Comparison of ENCODE assay signal across 21 cellular contexts in genomic region chrX:63453571-63453970, GRCh38.
DNase-seq lines count a peak whose midpoint lies in the region; ATAC-seq, FAIRE-seq and TF ChIP-seq lines count a peak whose summit lies in the region.
"Had no signal": no experiment of that assay in that cellular context is flagged by ENCODE, and none has a peak within 500 bp of the region (broad histone marks: within the 10 kb centered on the region; RNA-seq: fewer than 3 reads in every experiment).

No MANE protein-coding gene starts in this region.

- TF ChIP-seq RAD21 in HepG2 (CRISPR knock-in tag; IDR thresholded peaks at IDR 0.05) = no peak

- H2AK5ac ChIP-seq in trophoblast cell (ENCODE audit: low read length) = no peak overlapping the region

- no peak for TF ChIP-seq POLR2A in HepG2 (IDR thresholded peaks at IDR 0.05; ENCODE audit: insufficient read depth in 1 of 2, low read depth in 2 of 2, low read length in 2 of 2)
- no peak for TF ChIP-seq POLR2A in right lobe of liver (IDR thresholded peaks at IDR 0.05)

- peak overlapping the region; percentile 47 for H3K18ac ChIP-seq in trophoblast cell (ENCODE audit: low read length)

- POLR2A ChIA-PET in HepG2 (lab: Yijun Ruan, JAX) = no interaction called here

- TF ChIP-seq CTCF in HepG2 (CRISPR knock-in tag; IDR thresholded peaks at IDR 0.05) (no peak), right lobe of liver (IDR thresholded peaks at IDR 0.05) (no peak), bronchial epithelial cell (IDR thresholded peaks at IDR 0.05; ENCODE audit: insufficient read depth, low read length, severe bottlenecking) (no peak), osteoblast (IDR thresholded peaks at IDR 0.05; ENCODE audit: extremely low read depth, low read depth, low read length) (no peak)

- no peak overlapping the region for H2AFZ ChIP-seq in HepG2 (ENCODE audit: low read length)
- no peak overlapping the region for H2AFZ ChIP-seq in trophoblast cell (ENCODE audit: insufficient read depth, low read length, poor library complexity)
- no peak overlapping the region for H2AFZ ChIP-seq in osteoblast (ENCODE audit: low read length)

- H4K20me1 ChIP-seq in HepG2 (ENCODE audit: insufficient read depth, low read length) = no peaks in the 10 kb centered on the region
- H4K20me1 ChIP-seq in osteoblast (ENCODE audit: insufficient read depth, low read length) = no peaks in the 10 kb centered on the region
- H4K20me1 ChIP-seq: BLaER1 treated with 17β-estradiol and CSF1 and Interleukin-3, amounts not matched to agents 10 nM and 100 nM had no signal

- no peaks in the 10 kb centered on the region; a peak in 1 of 5 replicates for H3K36me3 ChIP-seq in HepG2 (replicated peaks in 1 of 2; ENCODE audit: control insufficient read depth in 1 of 2, insufficient read depth in 2 of 2, low read length in 2 of 2)
- no peaks in the 10 kb centered on the region for H3K36me3 ChIP-seq in right lobe of liver
- no peaks in the 10 kb centered on the region for H3K36me3 ChIP-seq in bronchial epithelial cell (ENCODE audit: control insufficient read depth, insufficient read depth, low read length)
- peaks cover 13 to 18% of the 10 kb centered on the region in 2 experiments for H3K36me3 ChIP-seq in trophoblast cell (ENCODE audit: control insufficient read depth in 1 of 2, insufficient read depth in 2 of 2, low read length in 2 of 2)
- H3K36me3 ChIP-seq in osteoblast (ENCODE audit: insufficient read depth, low read length) = no peaks in the 10 kb centered on the region

- H4K8ac ChIP-seq in trophoblast cell (ENCODE audit: low read depth, low read length) = no peak overlapping the region

- ATAC-seq in HepG2 (peak; percentile 70), right lobe of liver (no peak)
- ATAC-seq: CD8-positive, alpha-beta T cell had no signal

- H3K14ac ChIP-seq in trophoblast cell (ENCODE audit: low read length) = no peak overlapping the region

- H4K91ac ChIP-seq in trophoblast cell (ENCODE audit: low read depth, low read length) = no peak overlapping the region

- no peak overlapping the region for H3K27ac ChIP-seq in HepG2 (ENCODE audit: extremely low read length, insufficient read depth, low read length)
- H3K27ac ChIP-seq in right lobe of liver = no peak overlapping the region
- H3K27ac ChIP-seq in trophoblast cell (ENCODE audit: low read depth, low read length) = no peak overlapping the region
- H3K27ac ChIP-seq in osteoblast (ENCODE audit: low read depth, low read length) = no peak overlapping the region
- H3K27ac ChIP-seq: 22Rv1; BLaER1 treated with 17β-estradiol and CSF1 and Interleukin-3, amounts not matched to agents 10 nM and 100 nM; C4-2B had no signal

- no peak for FAIRE-seq in HepG2 (lab: Jason Lieb, UNC)
- peak; percentile 32 for FAIRE-seq in bronchial epithelial cell (lab: Jason Lieb, UNC)
- no peak for FAIRE-seq in RCC 7860 (lab: Jason Lieb, UNC)
- FAIRE-seq: D721Med, G401.6, GM12891, GM19239 had no signal

- no peak overlapping the region for H3K4me2 ChIP-seq in HepG2 (ENCODE audit: low read depth, low read length)
- H3K4me2 ChIP-seq in trophoblast cell (ENCODE audit: low read length) = no peak overlapping the region
- H3K4me2 ChIP-seq in osteoblast (ENCODE audit: insufficient read depth, low read length) = no peak overlapping the region
- H3K4me2 ChIP-seq: BLaER1 treated with 17β-estradiol and CSF1 and Interleukin-3, amounts not matched to agents 10 nM and 100 nM had no signal

- BruUV-seq in HepG2 (replicated peaks; lab: Mats Ljungman, UMichigan) = no TSS peak

- H3K9ac ChIP-seq in HepG2 (ENCODE audit: insufficient read depth, low read depth, low read length) (no peak overlapping the region), trophoblast cell (ENCODE audit: low read length) (no peak overlapping the region)
- H3K9ac ChIP-seq: BLaER1 treated with 17β-estradiol and CSF1 and Interleukin-3, amounts not matched to agents 10 nM and 100 nM had no signal

- no peak overlapping the region for H3K23ac ChIP-seq in trophoblast cell (ENCODE audit: low read length)

- TF ChIP-seq EP300 in HepG2 (IDR thresholded peaks at IDR 0.05; ENCODE audit: low read depth in 2 of 2, low read length in 2 of 2) = no peak
- TF ChIP-seq EP300 in HepG2 (CRISPR knock-in tag; IDR thresholded peaks at IDR 0.05; ENCODE audit: borderline replicate concordance) = no peak

- intact Hi-C loops in HepG2 (cut with micrococcal nuclease; ENCODE audit: unreplicated experiment) = no loop called here
- intact Hi-C loops in right lobe of liver (cut with DNase I) = no loop called here

- in situ Hi-C loops in HepG2 (cut with HindIII; ENCODE audit: extremely low pct_ligation_motif_present, low pct_unique_long_range_greater_than_20kb) = no loop called here

- H2BK120ac ChIP-seq in trophoblast cell (ENCODE audit: insufficient read depth, low read length, poor library complexity) = no peak overlapping the region

- no peaks in the 10 kb centered on the region for H3K79me1 ChIP-seq in trophoblast cell (ENCODE audit: low read length)

- H2BK12ac ChIP-seq in trophoblast cell (ENCODE audit: low read length) = no peak overlapping the region

- H2BK5ac ChIP-seq in trophoblast cell (ENCODE audit: low read depth, low read length, poor library complexity) = no peak overlapping the region

- H3K4me1 ChIP-seq in HepG2 (ENCODE audit: insufficient read depth, low read length) (no peaks in the 10 kb centered on the region; the same call in 1 of the 2 replicates), right lobe of liver (no peaks in the 10 kb centered on the region), trophoblast cell (ENCODE audit: control insufficient read depth in 1 of 2, insufficient read depth in 2 of 2, low read length in 2 of 2) (no peaks in the 10 kb centered on the region), osteoblast (ENCODE audit: insufficient read depth, low read length) (no peaks in the 10 kb centered on the region)
- H3K4me1 ChIP-seq: BLaER1 treated with 17β-estradiol and CSF1 and Interleukin-3, amounts not matched to agents 10 nM and 100 nM; Caco-2 had no signal

- WGBS in HepG2 (ENCODE audit: low lambda C conversion rate) = 40% methylated on average over 3 of the region's 3 CpGs
- 62% methylated on average over 3 of the region's 3 CpGs for WGBS in right lobe of liver (ENCODE audit: insufficient coverage, low coverage, low lambda C conversion rate, missing lambda C conversion rate)
- WGBS in trophoblast cell (ENCODE audit: extremely low coverage, insufficient coverage, insufficient read length) = no CpG with 5 or more reads among the region's 3 CpGs

- DNase-seq in HepG2 (ENCODE audit: low spot score) (peak; percentile 12), right lobe of liver (no peak), bronchial epithelial cell (ENCODE audit: low read depth) (no peak), trophoblast cell (no peak), RCC 7860 (ENCODE audit: low spot score) (no peak), osteoblast (ENCODE audit: insufficient read length, low spot score, missing footprints) (no peak)
- DNase-seq: ACHN; AML-193; Caco-2; Calu3; CD4-positive, alpha-beta T cell; CD8-positive, alpha-beta T cell; DMS79 treated with DMSO at 0.1 percent for 48 hours; GF-D8 had no signal

- H4K12ac ChIP-seq in trophoblast cell (ENCODE audit: low read depth, low read length) = no peak overlapping the region

- H3K79me2 ChIP-seq in HepG2 (ENCODE audit: insufficient read depth, low read length) (no peaks in the 10 kb centered on the region), trophoblast cell (ENCODE audit: control insufficient read depth, insufficient read depth, low read length, poor library complexity) (no peaks in the 10 kb centered on the region), osteoblast (ENCODE audit: insufficient read depth, low read length) (no peaks in the 10 kb centered on the region)

- no peak overlapping the region for H3K4me3 ChIP-seq in HepG2 (replicated peaks in 1 of 3; ENCODE audit: insufficient read depth in 1 of 3, low read depth in 2 of 3, low read length in 3 of 3)
- no peak overlapping the region for H3K4me3 ChIP-seq in right lobe of liver
- no peak overlapping the region for H3K4me3 ChIP-seq in bronchial epithelial cell (ENCODE audit: low read depth, low read length)
- no peak overlapping the region for H3K4me3 ChIP-seq in trophoblast cell (ENCODE audit: low read depth, low read length)
- H3K4me3 ChIP-seq in osteoblast (ENCODE audit: insufficient read depth, low read length) = no peak overlapping the region
- H3K4me3 ChIP-seq: BLaER1 treated with 17β-estradiol and CSF1 and Interleukin-3, amounts not matched to agents 10 nM and 100 nM had no signal

- no peak overlapping the region for H3K4ac ChIP-seq in trophoblast cell (ENCODE audit: low read depth, low read length)

- CTCF ChIA-PET in HepG2 (lab: Yijun Ruan, JAX; ENCODE audit: low intra/inter-chr PET ratio, low total read pairs) = no interaction called here

- no peaks in the 10 kb centered on the region for H3K27me3 ChIP-seq in HepG2 (ENCODE audit: control insufficient read depth in 1 of 2, insufficient read depth in 2 of 2, low read length in 2 of 2)
- no peaks in the 10 kb centered on the region for H3K27me3 ChIP-seq in right lobe of liver
- H3K27me3 ChIP-seq in bronchial epithelial cell (ENCODE audit: control insufficient read depth, insufficient read depth, low read length) = no peaks in the 10 kb centered on the region
- no peaks in the 10 kb centered on the region for H3K27me3 ChIP-seq in trophoblast cell (ENCODE audit: insufficient read depth, low read length)
- no peaks in the 10 kb centered on the region for H3K27me3 ChIP-seq in osteoblast (ENCODE audit: insufficient read depth, low read length)
- H3K27me3 ChIP-seq: BLaER1 treated with 17β-estradiol and CSF1 and Interleukin-3, amounts not matched to agents 10 nM and 100 nM had no signal

- H3K9me3 ChIP-seq in HepG2 (ENCODE audit: low read length) = peaks cover 10% of the 10 kb centered on the region; the same call in 1 of the 2 replicates
- H3K9me3 ChIP-seq in right lobe of liver = no peaks in the 10 kb centered on the region
- peaks cover 7% of the 10 kb centered on the region for H3K9me3 ChIP-seq in trophoblast cell (ENCODE audit: insufficient read depth, low read depth, low read length)
- no peaks in the 10 kb centered on the region for H3K9me3 ChIP-seq in osteoblast (ENCODE audit: low read depth, low read length)
- H3K9me3 ChIP-seq: Caco-2 had no signal

TF ChIP-seq in HepG2, 621 proteins besides CTCF, POLR2A, EP300 and RAD21 (continues in another document):
- TF ChIP-seq MXI1 (IDR thresholded peaks at IDR 0.05; ENCODE audit: borderline replicate concordance, low read depth, low read length) (no peak), SNAPC2 (CRISPR knock-in tag; IDR thresholded peaks at IDR 0.05) (no peak), XRCC5 (optimal IDR thresholded peaks at IDR 0.05; ENCODE audit: low read length) (no peak), CBX5 (CRISPR knock-in tag; IDR thresholded peaks at IDR 0.05; ENCODE audit: borderline replicate concordance) (no peak), ZNF746 (CRISPR knock-in tag; IDR thresholded peaks at IDR 0.05) (no peak), ZNF337 (CRISPR knock-in tag; IDR thresholded peaks at IDR 0.05; ENCODE audit: borderline replicate concordance, low read depth) (no peak)
